ENCODE assay signal across 1 cellular context in genomic region chr16:69095179-69095578, GRCh38.
TF ChIP-seq lines count a peak whose summit lies in the region.

No MANE protein-coding gene starts in this region.

TF ChIP-seq in H1, 55 proteins besides CTCF, POLR2A, EP300 and RAD21:
- no peak for TF ChIP-seq EGR1 (IDR thresholded peaks at IDR 0.05; ENCODE audit: borderline replicate concordance, low read depth, low read length)
- no peak for TF ChIP-seq NANOG (IDR thresholded peaks at IDR 0.05; ENCODE audit: insufficient read depth, low read depth, low read length, poor library complexity, severe bottlenecking)
- TF ChIP-seq ASH2L (IDR thresholded peaks at IDR 0.05; ENCODE audit: low read length), result no peak
- TF ChIP-seq TEAD4 (IDR thresholded peaks at IDR 0.05; ENCODE audit: low read depth, low read length), result no peak
- no peak for TF ChIP-seq ATF2 (IDR thresholded peaks at IDR 0.05; ENCODE audit: low read length)
- TF ChIP-seq CBX8 (IDR thresholded peaks at IDR 0.05; ENCODE audit: borderline replicate concordance, low read depth, low read length), result no peak
- TF ChIP-seq SUZ12 (IDR thresholded peaks at IDR 0.05; ENCODE audit: low read length), result no peak
- no peak for TF ChIP-seq CTBP2 (IDR thresholded peaks at IDR 0.05; ENCODE audit: borderline replicate concordance, insufficient read depth, insufficient read length, low read length)
- no peak for TF ChIP-seq CHD7 (IDR thresholded peaks at IDR 0.05; ENCODE audit: insufficient replicate concordance, low read length)
- TF ChIP-seq KDM1A (IDR thresholded peaks at IDR 0.05; ENCODE audit: borderline replicate concordance, low read length), result no peak
- TF ChIP-seq RBBP5 (IDR thresholded peaks at IDR 0.05; ENCODE audit: borderline replicate concordance, low read depth, low read length), result no peak
- TF ChIP-seq POLR2AphosphoS5 (IDR thresholded peaks at IDR 0.05; ENCODE audit: low read depth, low read length), result no peak
- no peak for TF ChIP-seq ATF3 (IDR thresholded peaks at IDR 0.05; ENCODE audit: insufficient read depth, low read depth, low read length)
- no peak for TF ChIP-seq SP1 (IDR thresholded peaks at IDR 0.05; ENCODE audit: low read depth, low read length)
- no peak for TF ChIP-seq RNF2 (IDR thresholded peaks at IDR 0.05; ENCODE audit: borderline replicate concordance, low read depth, low read length, missing control alignments, poor library complexity, severe bottlenecking)
- TF ChIP-seq PHF8 (conservative IDR thresholded peaks at IDR 0.05; ENCODE audit: low read depth, low read length), result no peak
- TF ChIP-seq SIX5 (IDR thresholded peaks at IDR 0.05; ENCODE audit: low read depth, low read length), result no peak
- TF ChIP-seq YY1 (IDR thresholded peaks at IDR 0.05; ENCODE audit: low read depth, low read length), result no peak
- no peak for TF ChIP-seq SP2 (IDR thresholded peaks at IDR 0.05; ENCODE audit: low read length)
